Comparison of ENCODE assay signal across 25 cellular contexts in the genomic region with DNA sequence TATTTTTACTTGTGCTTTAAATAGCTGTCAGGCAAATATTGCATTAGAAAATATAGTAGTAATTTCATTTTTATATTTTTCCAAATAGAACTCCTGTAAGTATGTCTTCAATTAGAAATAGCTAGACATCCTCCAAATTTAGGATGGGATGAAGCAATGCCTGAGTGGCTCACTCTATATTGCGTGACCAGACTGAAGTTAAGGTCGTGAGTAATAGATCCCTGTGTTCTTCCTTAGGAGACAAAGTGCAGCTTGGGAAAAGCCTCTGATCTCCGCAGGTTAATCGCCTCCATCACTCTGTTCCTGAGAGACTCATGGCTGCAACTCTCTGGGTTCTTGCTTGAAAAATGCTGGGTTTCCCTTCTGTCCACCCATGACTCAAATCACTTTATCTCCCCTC.
"Had no signal": no experiment of that assay in that cellular context is flagged by ENCODE, and none has a peak within 500 bp of the region (broad histone marks: within the 10 kb centered on the region; RNA-seq: fewer than 3 reads in every experiment).

No MANE protein-coding gene starts in this region.

- H3K27ac ChIP-seq: colonic mucosa, esophagus squamous epithelium, hepatocyte, left ventricle myocardium inferior, lower lobe of right lung, pancreas, prostate gland, spleen, tibial artery, upper lobe of left lung, uterus had no signal

- H3K4me2 ChIP-seq: hepatocyte had no signal

- H3K36me3 ChIP-seq: colonic mucosa, esophagus squamous epithelium, left ventricle myocardium inferior, lower lobe of right lung, pancreas, prostate gland, spleen, tibial artery, upper lobe of left lung, uterus had no signal

- H3K9me3 Mint-ChIP-seq: nephron; stimulated activated memory B cell treated with anti-CD40 and anti-IgM and Interleukin-4, amounts not matched to agents 10 μg/mL and 1 μg/mL and 100 μg/mL, for 72 hours had no signal

- H3K4me3 ChIP-seq: colonic mucosa, esophagus squamous epithelium, hepatocyte, left ventricle myocardium inferior, lower lobe of right lung, pancreas, prostate gland, spleen, tibial artery, upper lobe of left lung, uterus had no signal

- H3K4me1 ChIP-seq: colonic mucosa, esophagus squamous epithelium, left ventricle myocardium inferior, lower lobe of right lung, pancreas, prostate gland, spleen, tibial artery, upper lobe of left lung, uterus had no signal

- DNase-seq: colonic mucosa; dermis blood vessel endothelial cell; esophagus squamous epithelium; kidney; left cardiac atrium; left ventricle myocardium inferior; lower lobe of right lung; mesendoderm; naive B cell; occipital lobe; pancreas; retina; spleen; stimulated activated CD4-positive, alpha-beta T cell treated with anti-CD3 and anti-CD28 coated beads, Interleukin-15, amount 100 ng/mL, for 24 hours; stimulated activated CD4-positive, alpha-beta T cell treated with anti-CD3 and anti-CD28 coated beads, Interleukin-1b, Interleukin-23, amount 100 ng/mL, for 48 hours; stimulated activated CD4-positive, alpha-beta T cell treated with anti-CD3 and anti-CD28 coated beads, Interleukin-4, amount 100 ng/mL, for 24 hours; tibial artery; uterus had no signal

- H3K27ac Mint-ChIP-seq: naive B cell; nephron; stimulated activated memory B cell treated with anti-CD40 and anti-IgM and Interleukin-4, amounts not matched to agents 10 μg/mL and 1 μg/mL and 100 μg/mL, for 72 hours; stimulated activated naive CD8-positive, alpha-beta T cell treated with anti-CD3 and anti-CD28 coated beads, Interleukin-15, Interleukin-2, amounts not matched to agents 100 ng/mL and 50 ng/mL, for 24 hours had no signal

- H3K36me3 Mint-ChIP-seq: naive B cell; stimulated activated memory B cell treated with anti-CD40 and anti-IgM and Interleukin-4, amounts not matched to agents 10 μg/mL and 1 μg/mL and 100 μg/mL, for 72 hours had no signal

- H3K4me1 Mint-ChIP-seq: naive B cell; nephron; stimulated activated memory B cell treated with anti-CD40 and anti-IgM and Interleukin-4, amounts not matched to agents 10 μg/mL and 1 μg/mL and 100 μg/mL, for 72 hours had no signal

- H2AFZ ChIP-seq: hepatocyte had no signal

- ATAC-seq: left cardiac atrium; lower lobe of right lung; pancreas; sciatic nerve; stimulated activated memory B cell treated with anti-CD40 and anti-IgM and Interleukin-4, amounts not matched to agents 10 μg/mL and 1 μg/mL and 100 μg/mL, for 72 hours had no signal

- H3K79me2 ChIP-seq: hepatocyte had no signal

- H3K4me3 Mint-ChIP-seq: nephron; stimulated activated memory B cell treated with anti-CD40 and anti-IgM and Interleukin-4, amounts not matched to agents 10 μg/mL and 1 μg/mL and 100 μg/mL, for 72 hours; stimulated activated naive CD8-positive, alpha-beta T cell treated with anti-CD3 and anti-CD28 coated beads, Interleukin-15, Interleukin-2, amounts not matched to agents 100 ng/mL and 50 ng/mL, for 24 hours had no signal

- H3K27me3 Mint-ChIP-seq: stimulated activated memory B cell treated with anti-CD40 and anti-IgM and Interleukin-4, amounts not matched to agents 10 μg/mL and 1 μg/mL and 100 μg/mL, for 72 hours; stimulated activated naive CD8-positive, alpha-beta T cell treated with anti-CD3 and anti-CD28 coated beads, Interleukin-15, Interleukin-2, amounts not matched to agents 100 ng/mL and 50 ng/mL, for 24 hours had no signal

- H3K27me3 ChIP-seq: colonic mucosa, esophagus squamous epithelium, hepatocyte, pancreas, spleen, tibial artery, upper lobe of left lung, uterus had no signal

- H3K9me3 ChIP-seq: colonic mucosa, esophagus squamous epithelium, left ventricle myocardium inferior, lower lobe of right lung, pancreas, prostate gland, tibial artery, upper lobe of left lung, uterus had no signal
